In genomic region chr1:156927215-156928042, GRCh38 we compare ENCODE assay signal across 1 cellular context.
TF ChIP-seq lines count a peak whose summit lies in the region.

No MANE protein-coding gene starts in this region.

TF ChIP-seq in K562, 482 proteins besides CTCF, POLR2A, EP300 and RAD21 (continued from another document and continues in another):
- TF ChIP-seq PATZ1 (CRISPR knock-in tag; IDR thresholded peaks at IDR 0.05; ENCODE audit: borderline replicate concordance) (no peak), GTF2F1 (IDR thresholded peaks at IDR 0.05; ENCODE audit: low read depth, low read length) (no peak), ZNF75A (CRISPR knock-in tag; IDR thresholded peaks at IDR 0.05) (no peak), ARNT (IDR thresholded peaks at IDR 0.05) (no peak), MBD1 (CRISPR knock-in tag; IDR thresholded peaks at IDR 0.05) (peak; percentile 84; the same call in 1 of the 2 replicates), THRAP3 (IDR thresholded peaks at IDR 0.05; ENCODE audit: borderline replicate concordance) (no peak), DLX4 (CRISPR knock-in tag; IDR thresholded peaks at IDR 0.05) (no peak), IRF2 (CRISPR knock-in tag; IDR thresholded peaks at IDR 0.05) (no peak), BACH1 (tag; IDR thresholded peaks at IDR 0.05) (no peak), FOXK2 (conservative IDR thresholded peaks at IDR 0.05 in 1 of 2, IDR thresholded peaks at IDR 0.05 in 1 of 2; ENCODE audit: low read depth in 2 of 2) (no peak), ZNF280B (CRISPR knock-in tag; IDR thresholded peaks at IDR 0.05) (no peak), FIP1L1 (IDR thresholded peaks at IDR 0.05; ENCODE audit: low read depth, low read length, poor library complexity, severe bottlenecking) (no peak), RB1 (IDR thresholded peaks at IDR 0.05; ENCODE audit: low read depth) (peak; percentile 80; the same call in 1 of the 2 replicates), ARID3A (IDR thresholded peaks at IDR 0.05; ENCODE audit: borderline replicate concordance, low read depth, low read length) (no peak), ATF3 (IDR thresholded peaks at IDR 0.05) (no peak), ATF3 (CRISPR knock-in tag; conservative IDR thresholded peaks at IDR 0.05) (no peak), HMG20A (CRISPR knock-in tag; conservative IDR thresholded peaks at IDR 0.05) (no peak), ZKSCAN3 (CRISPR knock-in tag; IDR thresholded peaks at IDR 0.05) (no peak), RUNX1 (IDR thresholded peaks at IDR 0.05; ENCODE audit: low read depth) (no peak), MLX (CRISPR knock-in tag; conservative IDR thresholded peaks at IDR 0.05) (no peak), KDM2B (CRISPR knock-in tag; IDR thresholded peaks at IDR 0.05) (no peak), THRB (CRISPR knock-in tag; conservative IDR thresholded peaks at IDR 0.05) (no peak), TRIM25 (IDR thresholded peaks at IDR 0.05; ENCODE audit: borderline replicate concordance) (no peak), ZNF384 (IDR thresholded peaks at IDR 0.05; ENCODE audit: low read depth, low read length) (no peak), SMC3 (conservative IDR thresholded peaks at IDR 0.05; ENCODE audit: insufficient read depth, low read depth, low read length) (peak; percentile 81), ZNF830 (CRISPR knock-in tag; IDR thresholded peaks at IDR 0.05) (no peak), FOXA1 (IDR thresholded peaks at IDR 0.05; ENCODE audit: borderline replicate concordance) (no peak), CGGBP1 (CRISPR knock-in tag; IDR thresholded peaks at IDR 0.05) (no peak), STAG1 (CRISPR knock-in tag; IDR thresholded peaks at IDR 0.05; ENCODE audit: borderline replicate concordance) (peak; percentile 78), ZNF644 (tag; IDR thresholded peaks at IDR 0.05; ENCODE audit: low read depth) (no peak), STAT6 (CRISPR knock-in tag; IDR thresholded peaks at IDR 0.05) (no peak), NR2C1 (IDR thresholded peaks at IDR 0.05) (no peak), NR2C1 (tag; IDR thresholded peaks at IDR 0.05) (no peak), ZNF184 (CRISPR knock-in tag; IDR thresholded peaks at IDR 0.05) (no peak), NR3C1 (CRISPR knock-in tag; IDR thresholded peaks at IDR 0.05) (no peak), VEZF1 (CRISPR knock-in tag; IDR thresholded peaks at IDR 0.05) (0 out of 2 replicates have a peak, but pooled peaks have one; percentile 25), ZNF408 (CRISPR knock-in tag; IDR thresholded peaks at IDR 0.05; ENCODE audit: low read depth) (no peak), CBFA2T2 (conservative IDR thresholded peaks at IDR 0.05) (no peak), DEAF1 (CRISPR knock-in tag; IDR thresholded peaks at IDR 0.05) (peak; percentile 64; the same call in 1 of the 2 replicates), HBP1 (CRISPR knock-in tag; IDR thresholded peaks at IDR 0.05) (no peak), RCOR1 (IDR thresholded peaks at IDR 0.05; ENCODE audit: borderline replicate concordance in 1 of 2, low read depth in 2 of 2, low read length in 2 of 2) (no peak), ZNF253 (CRISPR knock-in tag; conservative IDR thresholded peaks at IDR 0.05) (no peak)
